1 cellular context compared by ENCODE assay signal in genomic region chr4:1250921-1251772, GRCh38.
TF ChIP-seq lines count a peak whose summit lies in the region.

No MANE protein-coding gene starts in this region.

TF ChIP-seq in K562, 482 proteins besides CTCF, POLR2A, EP300 and RAD21:
- no peak for TF ChIP-seq ZNF76 (CRISPR knock-in tag; IDR thresholded peaks at IDR 0.05; ENCODE audit: borderline replicate concordance)
- peak; percentile 29; the same call in 1 of the 2 replicates for TF ChIP-seq POLR2G (IDR thresholded peaks at IDR 0.05; ENCODE audit: low read depth, low read length)
- no peak for TF ChIP-seq ZFPM2 (CRISPR knock-in tag; IDR thresholded peaks at IDR 0.05)
- peak; percentile 73 for TF ChIP-seq ZNF75A (CRISPR knock-in tag; IDR thresholded peaks at IDR 0.05)
- no peak for TF ChIP-seq SMAD3 (CRISPR knock-in tag; conservative IDR thresholded peaks at IDR 0.05)
- TF ChIP-seq PHTF2 (CRISPR knock-in tag; IDR thresholded peaks at IDR 0.05), result no peak
- TF ChIP-seq CLOCK (CRISPR knock-in tag; IDR thresholded peaks at IDR 0.05; ENCODE audit: borderline replicate concordance), result no peak
